ENCODE assay signal across 38 cellular contexts in the genomic region with DNA sequence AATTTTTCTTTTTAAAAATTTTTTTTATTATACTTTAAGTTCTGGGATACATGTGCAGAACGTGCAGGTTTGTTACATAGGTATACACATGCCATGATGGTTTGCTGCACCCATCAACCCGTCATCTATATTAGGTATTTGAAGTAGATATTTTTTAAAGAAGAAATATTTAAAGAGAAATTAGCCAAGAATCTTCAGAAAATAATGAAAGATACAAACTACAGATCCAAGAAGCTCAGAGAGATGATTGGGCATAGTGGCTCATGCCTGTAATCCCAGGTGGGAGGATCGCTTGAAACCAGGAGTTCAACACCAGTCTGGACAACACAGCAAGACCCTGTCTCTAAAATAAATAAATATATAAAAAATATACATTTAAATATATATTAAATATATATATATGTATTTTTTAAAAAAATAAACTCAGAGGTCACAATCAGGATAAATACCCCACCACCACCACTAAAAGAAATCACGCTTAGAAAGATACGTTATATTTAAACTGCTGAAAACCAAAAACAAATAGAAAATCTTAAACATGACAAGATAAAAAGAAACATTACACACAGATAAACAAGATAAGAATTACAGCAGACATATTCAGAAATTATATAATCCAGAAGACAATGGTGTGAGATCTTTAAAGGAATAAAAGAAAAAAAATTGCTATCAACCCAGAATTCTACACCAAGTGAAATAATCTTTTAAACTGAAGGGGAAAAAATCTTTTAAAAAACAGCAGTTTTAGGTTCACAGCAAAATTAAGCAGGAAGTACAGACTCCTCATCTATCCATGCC. TPM values are rescaled to one million over a fixed set of nuclear protein-coding genes. Genes with fewer than 3 reads are reported as not detected.
"Had no signal": no experiment of that assay in that cellular context is flagged by ENCODE, and none has a peak within 500 bp of the region (broad histone marks: within the 10 kb centered on the region; RNA-seq: fewer than 3 reads in every experiment).

No MANE protein-coding gene starts in this region.

- DNase-seq: Karpas-422, Kasumi-1, MG63, MM.1S, MV-4-11, NCI-H1048, NCI-H1092, NCI-H1092 treated with DMSO at 0.1 percent for 48 hours, NCI-H1105, NCI-H1105 treated with DMSO at 0.1 percent for 48 hours, NCI-H1417, NCI-H1417 treated with DMSO at 0.1 percent for 48 hours, NCI-H1436, NCI-H1436 treated with DMSO at 0.1 percent for 48 hours, NCI-H146, NCI-H1694, NCI-H1694 treated with DMSO at 0.1 percent for 48 hours, NCI-H187, NCI-H187 treated with DMSO at 0.1 percent for 48 hours, NCI-H1930, NCI-H2029, NCI-H2029 treated with DMSO at 0.1 percent for 48 hours, NCI-H2081, NCI-H2081 treated with DMSO at 0.1 percent for 48 hours, NCI-H2107, NCI-H2171, NCI-H2171 treated with DMSO at 0.1 percent for 48 hours, NCI-H2227 treated with DMSO at 0.1 percent for 48 hours, NCI-H226, NCI-H345, NCI-H446, NCI-H446 treated with DMSO at 0.1 percent for 48 hours, NCI-H510A, NCI-H510A treated with DMSO at 0.1 percent for 48 hours, NCI-H524 had no signal

- H3K36me3 ChIP-seq: MG63 had no signal

- H3K4me3 ChIP-seq: MG63 had no signal

RNA-seq across cellular contexts. Expression of a gene that starts 57.5 kb away (rescaled TPM):
- total RNA-seq: LHCN-M2, MCF 10A, NCI-H460 had no signal
